Comparison of ENCODE assay signal across 8 cellular contexts in the genomic region with DNA sequence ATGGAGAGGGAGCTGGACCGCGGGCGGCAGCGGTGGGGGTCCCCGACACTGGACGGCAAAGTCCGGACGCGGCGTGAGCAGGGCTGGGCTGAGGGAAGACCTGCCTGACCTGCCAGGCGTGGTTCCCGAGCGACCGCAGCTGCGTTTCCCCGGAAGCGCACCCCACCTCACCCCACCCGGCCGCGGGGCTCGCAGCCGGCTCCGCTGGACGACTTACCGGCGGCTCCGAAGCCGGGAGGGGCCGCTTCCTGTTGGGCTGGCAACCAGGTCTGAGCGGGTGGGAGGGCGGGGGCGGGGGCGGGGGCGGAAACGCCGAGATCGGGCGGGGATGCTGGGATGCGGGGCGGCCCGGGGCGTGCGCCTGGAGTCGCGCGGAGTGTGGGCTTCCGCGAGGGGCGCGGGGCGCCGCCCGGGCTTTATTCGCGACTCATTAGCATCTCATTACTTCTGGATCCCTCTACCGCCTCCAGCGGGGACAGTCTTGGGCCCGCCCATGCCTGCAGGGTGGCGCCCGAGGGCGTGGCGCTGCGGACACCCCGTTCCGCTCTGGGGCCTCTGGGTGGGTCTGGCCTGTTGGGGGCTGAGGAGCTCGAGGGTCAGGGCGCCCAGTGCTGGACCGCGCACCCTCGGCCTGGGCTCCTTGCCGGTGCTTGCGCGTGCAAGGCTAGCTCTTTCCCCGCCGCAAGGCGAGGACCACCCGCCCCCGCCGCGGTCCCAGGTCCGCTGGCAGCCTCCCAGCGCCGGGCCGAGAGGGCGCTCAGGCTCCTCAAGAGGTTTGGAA. TPM values are rescaled to one million over a fixed set of nuclear protein-coding genes. Genes with fewer than 3 reads are reported as not detected.
A peak's percentile ranks its signal among the peaks of the same experiment; 100 is the strongest.
DNase-seq lines count a peak whose midpoint lies in the region; TF ChIP-seq lines count a peak whose summit lies in the region.

A gene with protein sequence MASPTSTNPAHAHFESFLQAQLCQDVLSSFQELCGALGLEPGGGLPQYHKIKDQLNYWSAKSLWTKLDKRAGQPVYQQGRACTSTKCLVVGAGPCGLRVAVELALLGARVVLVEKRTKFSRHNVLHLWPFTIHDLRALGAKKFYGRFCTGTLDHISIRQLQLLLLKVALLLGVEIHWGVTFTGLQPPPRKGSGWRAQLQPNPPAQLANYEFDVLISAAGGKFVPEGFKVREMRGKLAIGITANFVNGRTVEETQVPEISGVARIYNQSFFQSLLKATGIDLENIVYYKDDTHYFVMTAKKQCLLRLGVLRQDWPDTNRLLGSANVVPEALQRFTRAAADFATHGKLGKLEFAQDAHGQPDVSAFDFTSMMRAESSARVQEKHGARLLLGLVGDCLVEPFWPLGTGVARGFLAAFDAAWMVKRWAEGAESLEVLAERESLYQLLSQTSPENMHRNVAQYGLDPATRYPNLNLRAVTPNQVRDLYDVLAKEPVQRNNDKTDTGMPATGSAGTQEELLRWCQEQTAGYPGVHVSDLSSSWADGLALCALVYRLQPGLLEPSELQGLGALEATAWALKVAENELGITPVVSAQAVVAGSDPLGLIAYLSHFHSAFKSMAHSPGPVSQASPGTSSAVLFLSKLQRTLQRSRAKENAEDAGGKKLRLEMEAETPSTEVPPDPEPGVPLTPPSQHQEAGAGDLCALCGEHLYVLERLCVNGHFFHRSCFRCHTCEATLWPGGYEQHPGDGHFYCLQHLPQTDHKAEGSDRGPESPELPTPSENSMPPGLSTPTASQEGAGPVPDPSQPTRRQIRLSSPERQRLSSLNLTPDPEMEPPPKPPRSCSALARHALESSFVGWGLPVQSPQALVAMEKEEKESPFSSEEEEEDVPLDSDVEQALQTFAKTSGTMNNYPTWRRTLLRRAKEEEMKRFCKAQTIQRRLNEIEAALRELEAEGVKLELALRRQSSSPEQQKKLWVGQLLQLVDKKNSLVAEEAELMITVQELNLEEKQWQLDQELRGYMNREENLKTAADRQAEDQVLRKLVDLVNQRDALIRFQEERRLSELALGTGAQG (minus strand): TSS at position 271 of the 781 bp plus-strand sequence. CDS start 1,576 bp downstream, outside the sequence.

- H3K9me3 Mint-ChIP-seq in T-helper 2 cell treated with Interferon-gamma antibody and Interleukin-4, amounts not matched to agents 5 μg/mL and 100 μg/mL, for 36 hours: no peaks in the 10 kb centered on the region

- no peaks in the 10 kb centered on the region for H3K27me3 Mint-ChIP-seq in T-helper 2 cell treated with Interferon-gamma antibody and Interleukin-4, amounts not matched to agents 5 μg/mL and 100 μg/mL, for 36 hours (ENCODE audit: low read depth)

- TF ChIP-seq CTCF in GM12875 (IDR thresholded peaks at IDR 0.05; ENCODE audit: borderline replicate concordance, insufficient read depth, low read depth, low read length) (peak; percentile 48; the same call in 1 of the 2 replicates), astrocyte of the spinal cord (IDR thresholded peaks at IDR 0.05; ENCODE audit: low read depth, low read length) (peak; percentile 42)

- peaks cover 27% of the 10 kb centered on the region for H3K36me3 Mint-ChIP-seq in T-helper 2 cell treated with Interferon-gamma antibody and Interleukin-4, amounts not matched to agents 5 μg/mL and 100 μg/mL, for 36 hours (ENCODE audit: low read depth)

- no CpG with 5 or more reads among the region's 85 CpGs for WGBS in iPS DF 6.9 (ENCODE audit: insufficient coverage, insufficient read length)

- in situ Hi-C loops in HAP-1 (cut with MboI; ENCODE audit: low sequenced_read_pairs) (no loop called here), astrocyte of the spinal cord (cut with HindIII; ENCODE audit: low sequenced_read_pairs) (no loop called here)

- peaks cover 20% of the 10 kb centered on the region for H3K4me1 ChIP-seq in HAP-1
- H3K4me1 ChIP-seq in iPS DF 6.9 (ENCODE audit: control insufficient read depth, insufficient read depth, low read length): no peaks in the 10 kb centered on the region; the same call in 1 of the 2 replicates

- no peak within 1 kb of the TSS for H3K27ac ChIP-seq in iPS DF 6.9 (ENCODE audit: low read length)

- no peaks in the 10 kb centered on the region for H3K27me3 ChIP-seq in HAP-1 (ENCODE audit: low read depth)
- H3K27me3 ChIP-seq in MG63: no peaks in the 10 kb centered on the region
- no peaks in the 10 kb centered on the region for H3K27me3 ChIP-seq in iPS DF 6.9 (ENCODE audit: control insufficient read depth, insufficient read depth, low read length)

- H3K27ac Mint-ChIP-seq in T-helper 2 cell treated with Interferon-gamma antibody and Interleukin-4, amounts not matched to agents 5 μg/mL and 100 μg/mL, for 36 hours: peak within 1 kb of the TSS; percentile 97

- H3K9me3 ChIP-seq in HAP-1 (no peaks in the 10 kb centered on the region), MG63 (no peaks in the 10 kb centered on the region), iPS DF 6.9 (ENCODE audit: control insufficient read depth, insufficient read depth, low read length) (no peaks in the 10 kb centered on the region)

- peaks cover 54% of the 10 kb centered on the region for H3K4me1 Mint-ChIP-seq in T-helper 2 cell treated with Interferon-gamma antibody and Interleukin-4, amounts not matched to agents 5 μg/mL and 100 μg/mL, for 36 hours (ENCODE audit: low read depth)

- H3K36me3 ChIP-seq in HAP-1 (replicated peaks): no peaks in the 10 kb centered on the region; the same call in 1 of the 2 replicates
- H3K36me3 ChIP-seq in MG63: no peaks in the 10 kb centered on the region; the same call in 1 of the 2 replicates
- H3K36me3 ChIP-seq in iPS DF 6.9 (ENCODE audit: control insufficient read depth, insufficient read depth, low read length): peaks cover 11% of the 10 kb centered on the region

- peak within 1 kb of the TSS; percentile 96 for H3K4me3 Mint-ChIP-seq in T-helper 2 cell treated with Interferon-gamma antibody and Interleukin-4, amounts not matched to agents 5 μg/mL and 100 μg/mL, for 36 hours

- H3K4me3 ChIP-seq in GM12875 (ENCODE audit: low read depth, low read length) (peak within 1 kb of the TSS; percentile 71), HAP-1 (peak within 1 kb of the TSS; percentile 68), MG63 (peak within 1 kb of the TSS; percentile 75), astrocyte of the spinal cord (ENCODE audit: low read depth, low read length) (peak within 1 kb of the TSS; percentile 89), iPS DF 6.9 (ENCODE audit: low read length) (peak within 1 kb of the TSS; percentile 70), skeletal muscle cell (ENCODE audit: low read depth, low read length) (peak within 1 kb of the TSS; percentile 89)

- DNase-seq in HAP-1 (ENCODE audit: low spot score in 2 of 2) (peak; percentile 59 to 82), MG63 (peak; percentile 73), astrocyte of the spinal cord (ENCODE audit: low read depth, low spot score) (peak; percentile 60), iPS DF 6.9 (ENCODE audit: low read depth, low spot score) (no peak), skeletal muscle cell (ENCODE audit: low read depth) (no peak), putamen (ENCODE audit: low spot score) (no peak)
- DNase-seq in T-helper 2 cell treated with Interferon-gamma antibody and Interleukin-4, amounts not matched to agents 5 μg/mL and 100 μg/mL, for 36 hours (ENCODE audit: low spot score): peak; percentile 69

RNA-seq across cellular contexts. Expression of the gene that starts here (rescaled TPM):
- 11.1 and 21.2 TPM in 2 replicates for total RNA-seq in MG63 (2014; rRNA removed; shearing (Covaris generic); ENCODE audit: low replicate concordance)

Comparison
In these comparisons a context has a peak if more than half of its experiments do, and no peak if none do; other contexts are left out.
1. DNase-seq: peak in HAP-1 (2 of 2), MG63 (single experiment), T-helper 2 cell treated with Interferon-gamma antibody and Interleukin-4, amounts not matched to agents 5 μg/mL and 100 μg/mL, for 36 hours (single experiment) and astrocyte of the spinal cord (single experiment); none in iPS DF 6.9 (single experiment), skeletal muscle cell (single experiment) and putamen (single experiment).
2. Peak in every context shown above with its lines, with median percentiles within 50 percentile points of each other: H3K4me3 ChIP-seq.